18 cellular contexts compared by ENCODE assay signal in the genomic region with DNA sequence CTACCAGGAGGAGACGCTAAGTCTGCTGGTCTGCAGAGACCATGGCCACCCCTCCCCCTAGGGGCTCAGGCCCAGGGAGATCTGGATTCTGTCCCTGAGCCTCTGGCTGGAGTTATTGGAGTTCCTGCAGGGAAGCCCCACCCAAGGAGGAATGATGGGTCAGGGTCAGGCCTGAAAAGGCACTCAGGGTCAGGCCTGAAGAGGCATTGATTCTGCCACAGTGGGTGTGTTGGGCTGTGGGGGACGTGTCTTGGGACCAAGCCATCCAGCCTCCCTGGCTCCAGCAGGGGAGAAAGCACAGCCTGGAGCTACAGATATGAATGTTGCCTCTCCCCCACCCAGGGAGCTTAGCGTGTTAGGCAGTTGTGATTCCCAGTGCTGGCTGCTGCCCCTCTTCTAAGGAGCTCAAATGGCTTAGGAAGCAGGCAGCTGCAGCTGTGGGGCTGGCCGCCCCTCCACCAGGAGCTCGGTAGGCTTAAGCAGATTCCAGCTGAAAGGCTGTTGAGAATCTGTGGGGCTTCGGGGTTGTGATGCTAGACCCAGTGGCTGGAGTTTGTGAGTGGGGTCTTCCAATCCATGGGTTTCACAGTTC.
"Had no signal": no experiment of that assay in that cellular context is flagged by ENCODE, and none has a peak within 500 bp of the region (broad histone marks: within the 10 kb centered on the region; RNA-seq: fewer than 3 reads in every experiment).

No MANE protein-coding gene starts in this region.

- H3K27me3 Mint-ChIP-seq: dendritic cell treated with granulocyte-macrophage colony-stimulating factor and Interleukin-4, amounts not matched to agents 40 ng/mL and 50 ng/mL, for 4 days; natural killer cell treated with Interleukin-12 subunit alpha and Interleukin-12 subunit beta and Interleukin-15 and Interleukin-18, amount 100 ng/mL, for 72 hours had no signal

- H3K27ac Mint-ChIP-seq: dendritic cell treated with granulocyte-macrophage colony-stimulating factor and Interleukin-4, amounts not matched to agents 40 ng/mL and 50 ng/mL, for 4 days; natural killer cell treated with Interleukin-12 subunit alpha and Interleukin-12 subunit beta and Interleukin-15 and Interleukin-18, amount 100 ng/mL, for 72 hours had no signal

- DNase-seq: esophagus squamous epithelium; foreskin fibroblast; glutamatergic neuron; left cardiac atrium; left ventricle myocardium inferior; mesenchymal stem cell; midbrain; sigmoid colon; small intestine; stimulated activated CD4-positive, alpha-beta T cell treated with anti-CD3 and anti-CD28 coated beads, Interleukin-2, amount 100 ng/mL, for 48 hours; stimulated activated naive CD4-positive, alpha-beta T cell treated with Interleukin-2 at 50 U/mL for 16 hours had no signal

- H3K4me3 Mint-ChIP-seq: dendritic cell treated with granulocyte-macrophage colony-stimulating factor and Interleukin-4, amounts not matched to agents 40 ng/mL and 50 ng/mL, for 4 days; natural killer cell treated with Interleukin-12 subunit alpha and Interleukin-12 subunit beta and Interleukin-15 and Interleukin-18, amount 100 ng/mL, for 72 hours had no signal

- H3K4me3 ChIP-seq: esophagus squamous epithelium, gastroesophageal sphincter, left ventricle myocardium inferior, lung, right atrium auricular region, sigmoid colon, tibial nerve had no signal

- H3K27me3 ChIP-seq: esophagus squamous epithelium, neutrophil, right atrium auricular region, tibial nerve had no signal

- H3K27ac ChIP-seq: esophagus squamous epithelium, gastroesophageal sphincter, neutrophil, sigmoid colon, tibial nerve had no signal

- H3K9me3 Mint-ChIP-seq: dendritic cell treated with granulocyte-macrophage colony-stimulating factor and Interleukin-4, amounts not matched to agents 40 ng/mL and 50 ng/mL, for 4 days had no signal

- H3K4me1 ChIP-seq: esophagus squamous epithelium, gastroesophageal sphincter, sigmoid colon, tibial nerve had no signal

- H3K36me3 ChIP-seq: esophagus squamous epithelium, gastroesophageal sphincter, left ventricle myocardium inferior, neutrophil, right atrium auricular region, sigmoid colon had no signal

- H3K9me3 ChIP-seq: neutrophil, sigmoid colon had no signal
